In genomic region chr20:38825901-38826625, GRCh38 we compare ENCODE assay signal across 1 cellular context.
A peak's percentile ranks its signal among the peaks of the same experiment; 100 is the strongest.
TF ChIP-seq lines count a peak whose summit lies in the region.

No MANE protein-coding gene starts in this region.

TF ChIP-seq in HEK293, 187 proteins besides CTCF, POLR2A, EP300 and RAD21 (continued from another document and continues in another):
- TF ChIP-seq ZNF580 (tag by site-specific recombination; IDR thresholded peaks at IDR 0.05) (no peak), REST (tag by site-specific recombination; IDR thresholded peaks at IDR 0.05) (no peak), ZNF18 (tag by site-specific recombination; IDR thresholded peaks at IDR 0.05) (peak; percentile 95), SETDB1 (IDR thresholded peaks at IDR 0.05; ENCODE audit: insufficient read length, low read length) (no peak), ZNF768 (tag by site-specific recombination; IDR thresholded peaks at IDR 0.05) (no peak), KLF16 (tag by site-specific recombination; IDR thresholded peaks at IDR 0.05) (0 out of 2 replicates have a peak, but pooled peaks have one; percentile 21), ZNF140 (tag by site-specific recombination; IDR thresholded peaks at IDR 0.05) (no peak), ZNF48 (tag by site-specific recombination; IDR thresholded peaks at IDR 0.05) (no peak), ZNF513 (tag by site-specific recombination; IDR thresholded peaks at IDR 0.05) (no peak), ZNF670 (tag by site-specific recombination; IDR thresholded peaks at IDR 0.05; ENCODE audit: low read depth) (no peak), ZNF701 (tag by site-specific recombination; IDR thresholded peaks at IDR 0.05) (no peak), ZNF274 (IDR thresholded peaks at IDR 0.05; ENCODE audit: low read length) (no peak), ZNF274 (tag by site-specific recombination; IDR thresholded peaks at IDR 0.05; ENCODE audit: borderline replicate concordance) (no peak), ZNF707 (tag by site-specific recombination; IDR thresholded peaks at IDR 0.05) (no peak), ZNF639 (tag by site-specific recombination; IDR thresholded peaks at IDR 0.05) (0 out of 2 replicates have a peak, but pooled peaks have one; percentile 44), INSM2 (tag by site-specific recombination; IDR thresholded peaks at IDR 0.05) (no peak), ZBTB8A (tag by site-specific recombination; IDR thresholded peaks at IDR 0.05) (no peak), ZNF354C (tag by site-specific recombination; IDR thresholded peaks at IDR 0.05; ENCODE audit: borderline replicate concordance, low read depth) (no peak), ZBTB7A (tag by site-specific recombination; IDR thresholded peaks at IDR 0.05; ENCODE audit: low read depth) (no peak), ZNF404 (tag by site-specific recombination; IDR thresholded peaks at IDR 0.05) (no peak), ZNF248 (tag by site-specific recombination; IDR thresholded peaks at IDR 0.05) (no peak), ZNF324 (tag by site-specific recombination; IDR thresholded peaks at IDR 0.05) (no peak), ZNF132 (tag by site-specific recombination; IDR thresholded peaks at IDR 0.05; ENCODE audit: borderline replicate concordance) (no peak), ATF2 (tag by site-specific recombination; IDR thresholded peaks at IDR 0.05; ENCODE audit: low read depth) (no peak), GFI1B (tag by site-specific recombination; IDR thresholded peaks at IDR 0.05) (no peak), ZXDB (tag by site-specific recombination; IDR thresholded peaks at IDR 0.05) (no peak; the same call in 1 of the 2 replicates), ZNF302 (tag by site-specific recombination; IDR thresholded peaks at IDR 0.05; ENCODE audit: low read depth) (no peak), ZNF423 (tag by site-specific recombination; IDR thresholded peaks at IDR 0.05) (no peak), PRDM6 (tag by site-specific recombination; IDR thresholded peaks at IDR 0.05) (peak; percentile 93), ZBTB48 (tag by site-specific recombination; IDR thresholded peaks at IDR 0.05) (peak; percentile 88), ZNF341 (tag by site-specific recombination; IDR thresholded peaks at IDR 0.05; ENCODE audit: low read depth) (peak; percentile 75), OVOL3 (tag by site-specific recombination; IDR thresholded peaks at IDR 0.05) (0 out of 2 replicates have a peak, but pooled peaks have one; percentile 38), ZNF514 (tag by site-specific recombination; IDR thresholded peaks at IDR 0.05) (no peak), ZNF266 (tag by site-specific recombination; IDR thresholded peaks at IDR 0.05; ENCODE audit: low read depth) (no peak), HIC1 (tag by site-specific recombination; IDR thresholded peaks at IDR 0.05) (peak; percentile 73), GLIS2 (tag by site-specific recombination; IDR thresholded peaks at IDR 0.05) (peak; percentile 78), ZNF292 (tag by site-specific recombination; IDR thresholded peaks at IDR 0.05; ENCODE audit: borderline replicate concordance, low read depth) (no peak), ZNF560 (tag by site-specific recombination; IDR thresholded peaks at IDR 0.05; ENCODE audit: borderline replicate concordance) (no peak), ZNF473 (tag by site-specific recombination; IDR thresholded peaks at IDR 0.05) (no peak), ZNF76 (tag by site-specific recombination; IDR thresholded peaks at IDR 0.05; ENCODE audit: borderline replicate concordance, low read depth) (no peak), ZNF221 (tag by site-specific recombination; IDR thresholded peaks at IDR 0.05; ENCODE audit: borderline replicate concordance) (no peak), ZNF148 (tag by site-specific recombination; IDR thresholded peaks at IDR 0.05; ENCODE audit: borderline replicate concordance) (no peak), ZNF692 (tag by site-specific recombination; IDR thresholded peaks at IDR 0.05) (peak; percentile 72)
